Comparison of ENCODE assay signal across 23 cellular contexts in the genomic region with DNA sequence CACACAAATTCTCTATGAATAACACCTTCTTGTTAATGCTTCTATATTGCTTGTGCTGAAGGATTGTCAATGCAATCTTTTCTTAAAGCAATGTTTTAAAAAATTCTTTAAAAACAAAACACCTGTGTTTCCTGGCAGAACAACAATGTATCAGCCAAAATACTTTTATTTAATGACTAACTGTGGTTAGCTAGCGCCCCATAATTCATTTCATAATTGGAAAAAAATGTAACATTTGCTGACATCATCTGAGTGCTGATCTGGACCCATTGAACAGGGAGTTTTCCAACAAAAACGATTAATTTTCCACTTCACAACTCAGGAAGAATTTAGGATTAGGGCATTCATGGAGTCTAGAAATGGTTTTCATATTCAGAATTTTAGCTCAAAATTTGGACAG.
DNase-seq lines count a peak whose midpoint lies in the region; ATAC-seq and TF ChIP-seq lines count a peak whose summit lies in the region.
"Had no signal": no experiment of that assay in that cellular context is flagged by ENCODE, and none has a peak within 500 bp of the region (broad histone marks: within the 10 kb centered on the region; RNA-seq: fewer than 3 reads in every experiment).

No MANE protein-coding gene starts in this region.

- H3K27ac ChIP-seq in spleen: no peak overlapping the region
- H3K27ac ChIP-seq: colonic mucosa, HL-60 had no signal

- no peaks in the 10 kb centered on the region for H3K4me1 ChIP-seq in spleen
- H3K4me1 ChIP-seq: colonic mucosa had no signal

- TF ChIP-seq POLR2A in spleen (IDR thresholded peaks at IDR 0.05): no peak

- no peaks in the 10 kb centered on the region for H3K27me3 ChIP-seq in spleen (replicated peaks in 1 of 7)
- H3K27me3 ChIP-seq: colonic mucosa had no signal

- H3K27me3 Mint-ChIP-seq in stimulated activated naive CD8-positive, alpha-beta T cell treated with anti-CD3 and anti-CD28 coated beads, Interleukin-15, Interleukin-2, amounts not matched to agents 100 ng/mL and 50 ng/mL, for 24 hours: peaks cover 14% of the 10 kb centered on the region
- no peaks in the 10 kb centered on the region for H3K27me3 Mint-ChIP-seq in stimulated activated naive CD8-positive, alpha-beta T cell treated with anti-CD3 and anti-CD28 coated beads, Interleukin-15, amount 100 ng/mL, for 72 hours
- H3K27me3 Mint-ChIP-seq: T-helper 17 cell had no signal

- no peaks in the 10 kb centered on the region for H3K36me3 ChIP-seq in spleen
- H3K36me3 ChIP-seq: colonic mucosa had no signal

- no peak for ATAC-seq in stimulated activated naive CD8-positive, alpha-beta T cell treated with anti-CD3 and anti-CD28 coated beads, Interleukin-15, amount 100 ng/mL, for 72 hours
- ATAC-seq in GM19023 (IDR thresholded peaks at IDR 0.05; ENCODE audit: unreplicated experiment): no peak
- ATAC-seq: K562; natural killer cell treated with Interleukin-12 subunit alpha and Interleukin-12 subunit beta and Interleukin-15 and Interleukin-18, amount 100 ng/mL, for 72 hours; T-helper 17 cell had no signal

- peaks cover 27% of the 10 kb centered on the region for H3K4me1 Mint-ChIP-seq in stimulated activated naive CD8-positive, alpha-beta T cell treated with anti-CD3 and anti-CD28 coated beads, Interleukin-15, Interleukin-2, amounts not matched to agents 100 ng/mL and 50 ng/mL, for 24 hours (ENCODE audit: low read depth)
- H3K4me1 Mint-ChIP-seq in stimulated activated naive CD8-positive, alpha-beta T cell treated with anti-CD3 and anti-CD28 coated beads, Interleukin-15, amount 100 ng/mL, for 72 hours: peaks cover 22% of the 10 kb centered on the region
- H3K4me1 Mint-ChIP-seq: T-helper 17 cell had no signal

- H3K9me3 Mint-ChIP-seq in stimulated activated naive CD8-positive, alpha-beta T cell treated with anti-CD3 and anti-CD28 coated beads, Interleukin-15, Interleukin-2, amounts not matched to agents 100 ng/mL and 50 ng/mL, for 24 hours: peaks cover 30% of the 10 kb centered on the region
- peaks cover 31 to 42% of the 10 kb centered on the region in 2 donors for H3K9me3 Mint-ChIP-seq in stimulated activated naive CD8-positive, alpha-beta T cell treated with anti-CD3 and anti-CD28 coated beads, Interleukin-15, amount 100 ng/mL, for 72 hours

- no peak for DNase-seq in stimulated activated naive CD8-positive, alpha-beta T cell treated with anti-CD3 and anti-CD28 coated beads, Interleukin-15, amount 100 ng/mL, for 72 hours
- DNase-seq in amniotic epithelial cell (ENCODE audit: low read depth) (peak; percentile 48), fibroblast of the aortic adventitia (ENCODE audit: low read depth) (peak; percentile 33), SKM-1 (lab: John Stamatoyannopoulos, UW; ENCODE audit: unreplicated experiment) (no peak), NCI-H748 treated with DMSO at 0.1 percent for 48 hours (lab: John Stamatoyannopoulos, UW) (no peak), spleen (no peak)
- DNase-seq: activated effector memory CD4-positive, alpha-beta T cell treated with anti-CD3 and anti-CD28 coated beads, Interleukin-2, amount 50 U/mL, for 16 hours; amygdala; C1 segment of cervical spinal cord; colonic mucosa; endodermal cell; H7; NCI-H2029 treated with DMSO at 0.1 percent for 48 hours; NCI-H446 treated with DMSO at 0.1 percent for 48 hours; SHP77; stimulated activated CD4-positive, alpha-beta T cell treated with anti-CD3 and anti-CD28 coated beads, Interleukin-2, amount 100 ng/mL, for 24 hours; stimulated activated naive CD8-positive, alpha-beta T cell treated with anti-CD3 and anti-CD28 coated beads, Interleukin-15, Interleukin-2, amounts not matched to agents 100 U/mL and 50 U/mL, for 24 hours; T-helper 17 cell had no signal

- peak overlapping the region; percentile 37 for H3K27ac Mint-ChIP-seq in stimulated activated naive CD8-positive, alpha-beta T cell treated with anti-CD3 and anti-CD28 coated beads, Interleukin-15, Interleukin-2, amounts not matched to agents 100 ng/mL and 50 ng/mL, for 24 hours
- no peak overlapping the region for H3K27ac Mint-ChIP-seq in stimulated activated naive CD8-positive, alpha-beta T cell treated with anti-CD3 and anti-CD28 coated beads, Interleukin-15, amount 100 ng/mL, for 72 hours
- H3K27ac Mint-ChIP-seq: endodermal cell, T-helper 17 cell had no signal

- H3K4me3 ChIP-seq in fibroblast of the aortic adventitia (ENCODE audit: low read depth, low read length) (no peak overlapping the region), spleen (no peak overlapping the region)
- H3K4me3 ChIP-seq: colonic mucosa, K562 had no signal

- H3K4me3 Mint-ChIP-seq in stimulated activated naive CD8-positive, alpha-beta T cell treated with anti-CD3 and anti-CD28 coated beads, Interleukin-15, Interleukin-2, amounts not matched to agents 100 ng/mL and 50 ng/mL, for 24 hours: no peak overlapping the region
- H3K4me3 Mint-ChIP-seq in stimulated activated naive CD8-positive, alpha-beta T cell treated with anti-CD3 and anti-CD28 coated beads, Interleukin-15, amount 100 ng/mL, for 72 hours: no peak overlapping the region
- H3K4me3 Mint-ChIP-seq: endodermal cell; natural killer cell treated with Interleukin-12 subunit alpha and Interleukin-12 subunit beta and Interleukin-15 and Interleukin-18, amount 100 ng/mL, for 72 hours; T-helper 17 cell had no signal

- 72 to 80% (median 75%) methylated on average over 2 of the region's 2 CpGs for WGBS in spleen, 5 donors

- TF ChIP-seq CTCF in fibroblast of the aortic adventitia (IDR thresholded peaks at IDR 0.05; ENCODE audit: insufficient read depth, low read length) (no peak), spleen (IDR thresholded peaks at IDR 0.05 in 8 of 11, conservative IDR thresholded peaks at IDR 0.05 in 3 of 11) (no peak)

- H3K9me3 ChIP-seq in spleen: peaks cover 0 to 39% (median 31%) of the 10 kb centered on the region in 8 donors
- H3K9me3 ChIP-seq: colonic mucosa had no signal

- intact Hi-C loops in spleen (cut with DNase I; ENCODE audit: low total_unique reads): no loop called here

- peaks cover 13% of the 10 kb centered on the region for H3K36me3 Mint-ChIP-seq in stimulated activated naive CD8-positive, alpha-beta T cell treated with anti-CD3 and anti-CD28 coated beads, Interleukin-15, Interleukin-2, amounts not matched to agents 100 ng/mL and 50 ng/mL, for 24 hours (ENCODE audit: low read depth)

Comparison
In these comparisons a context has a peak if more than half of its experiments do, and no peak if none do; other contexts are left out.
1. DNase-seq: peak in amniotic epithelial cell (single experiment) and fibroblast of the aortic adventitia (single experiment); none in stimulated activated naive CD8-positive, alpha-beta T cell treated with anti-CD3 and anti-CD28 coated beads, Interleukin-15, amount 100 ng/mL, for 72 hours (0 of 2), SKM-1 (single experiment), NCI-H748 treated with DMSO at 0.1 percent for 48 hours (single experiment) and spleen (single experiment).